ENCODE assay signal across 15 cellular contexts in genomic region chr3:195407511-195408409, GRCh38. TPM values are rescaled to one million over a fixed set of nuclear protein-coding genes. Genes with fewer than 3 reads are reported as not detected.
DNase-seq lines count a peak whose midpoint lies in the region; ATAC-seq, FAIRE-seq and TF ChIP-seq lines count a peak whose summit lies in the region.
"Had no signal": no experiment of that assay in that cellular context is flagged by ENCODE, and none has a peak within 500 bp of the region (broad histone marks: within the 10 kb centered on the region; RNA-seq: fewer than 3 reads in every experiment).

No MANE protein-coding gene starts in this region.

- TF ChIP-seq CTCF in GM10248 (IDR thresholded peaks at IDR 0.05; ENCODE audit: control extremely low read depth, extremely low read depth, low read depth, missing control alignments): no peak
- no peak for TF ChIP-seq CTCF in natural killer cell (IDR thresholded peaks at IDR 0.05)
- no peak for TF ChIP-seq CTCF in progenitor cell of endocrine pancreas (IDR thresholded peaks at IDR 0.05; ENCODE audit: unreplicated experiment)

- peaks cover 16% of the 10 kb centered on the region for H3K9me3 Mint-ChIP-seq in activated CD8-positive, alpha-beta T cell treated with anti-CD3 and anti-CD28 coated beads, Interleukin-2, amount 10 ng/mL, durations not matched to agents 7 days and 5 days (ENCODE audit: insufficient read depth)
- H3K9me3 Mint-ChIP-seq in natural killer cell (peaks cover 0 to 4% of the 10 kb centered on the region in 2 donors), progenitor cell of endocrine pancreas (ENCODE audit: low read depth) (peaks cover 3% of the 10 kb centered on the region)
- H3K9me3 Mint-ChIP-seq: GM23338 had no signal

- CTCF ChIA-PET in GM10248 (lab: Yijun Ruan, JAX): interaction anchor here (0.9 to 1.8 kb wide), 4 partner anchors 11 to 115 kb away, joined by 3 to 4 read pairs (median 3); no protein-coding TSS in a partner anchor
- CTCF ChIA-PET in activated CD8-positive, alpha-beta T cell treated with anti-CD3 and anti-CD28 coated beads, Interleukin-2, amount 10 ng/mL, durations not matched to agents 7 days and 5 days (lab: Charles Lee): interaction anchor here (1.0 to 1.8 kb wide), 4 partner anchors 9 to 399 kb away, joined by 3 to 10 read pairs (median 3); partner anchors contain the start of gene XXYLT1

- peak; percentile 21 for DNase-seq in GM10248 (ENCODE audit: extremely low spot score)
- DNase-seq in GM19239 (ENCODE audit: insufficient read length, low spot score): no peak
- no peak for DNase-seq in activated CD8-positive, alpha-beta T cell treated with anti-CD3 and anti-CD28 coated beads, Interleukin-2, amount 10 ng/mL, durations not matched to agents 7 days and 5 days
- no peak for DNase-seq in natural killer cell
- no peak for DNase-seq in progenitor cell of endocrine pancreas (ENCODE audit: low spot score, unreplicated experiment)
- no peak for DNase-seq in effector CD8-positive, alpha-beta T cell (lab: John Stamatoyannopoulos, UW)
- no peak for DNase-seq in DMS53 (lab: John Stamatoyannopoulos, UW)
- DNase-seq: amniotic stem cell, BE2C, DMS153, NCI-H1930, NCI-H524 treated with DMSO at 0.1 percent for 48 hours, PC-9 had no signal

- intact Hi-C loops in natural killer cell (cut with micrococcal nuclease): no loop called here

- peak overlapping the region; percentile 76 for H3K27ac Mint-ChIP-seq in activated CD8-positive, alpha-beta T cell treated with anti-CD3 and anti-CD28 coated beads, Interleukin-2, amount 10 ng/mL, durations not matched to agents 7 days and 5 days
- H3K27ac Mint-ChIP-seq in natural killer cell (peak overlapping the region; percentile 7 to 22), progenitor cell of endocrine pancreas (no peak overlapping the region)
- H3K27ac Mint-ChIP-seq: GM23338 had no signal

- peaks cover 51% of the 10 kb centered on the region for H3K36me3 Mint-ChIP-seq in activated CD8-positive, alpha-beta T cell treated with anti-CD3 and anti-CD28 coated beads, Interleukin-2, amount 10 ng/mL, durations not matched to agents 7 days and 5 days (ENCODE audit: low read depth)
- peaks cover 5% of the 10 kb centered on the region for H3K36me3 Mint-ChIP-seq in natural killer cell
- H3K36me3 Mint-ChIP-seq in progenitor cell of endocrine pancreas (ENCODE audit: insufficient read depth): peaks cover 15% of the 10 kb centered on the region

- POLR2A ChIA-PET in GM10248 (lab: Yijun Ruan, JAX): interaction anchor here (0.5 kb wide), 1 partner anchor 9 kb away, joined by 4 read pairs; no protein-coding TSS in a partner anchor
- POLR2A ChIA-PET in activated CD8-positive, alpha-beta T cell treated with anti-CD3 and anti-CD28 coated beads, Interleukin-2, amount 10 ng/mL, durations not matched to agents 7 days and 5 days (lab: Charles Lee): interaction anchor here (0.6 to 2.3 kb wide), 2 partner anchors 17 to 35 kb away, joined by 3 to 8 read pairs; partner anchors contain the start of gene ACAP2

- peak; percentile 85 for FAIRE-seq in GM19239 (lab: Jason Lieb, UNC)

- H3K4me3 Mint-ChIP-seq in activated CD8-positive, alpha-beta T cell treated with anti-CD3 and anti-CD28 coated beads, Interleukin-2, amount 10 ng/mL, durations not matched to agents 7 days and 5 days: peak overlapping the region; percentile 59
- H3K4me3 Mint-ChIP-seq in natural killer cell (peak overlapping the region; percentile 2), progenitor cell of endocrine pancreas (ENCODE audit: low read depth) (no peak overlapping the region)
- H3K4me3 Mint-ChIP-seq: central memory CD8-positive, alpha-beta T cell; GM23338 had no signal

- H3K27me3 Mint-ChIP-seq in activated CD8-positive, alpha-beta T cell treated with anti-CD3 and anti-CD28 coated beads, Interleukin-2, amount 10 ng/mL, durations not matched to agents 7 days and 5 days (ENCODE audit: low read depth): no peaks in the 10 kb centered on the region
- H3K27me3 Mint-ChIP-seq in natural killer cell (ENCODE audit: low read depth in 2 of 2) (no peaks in the 10 kb centered on the region), progenitor cell of endocrine pancreas (no peaks in the 10 kb centered on the region)
- H3K27me3 Mint-ChIP-seq: central memory CD8-positive, alpha-beta T cell had no signal

- ATAC-seq in activated CD8-positive, alpha-beta T cell treated with anti-CD3 and anti-CD28 coated beads, Interleukin-2, amount 10 ng/mL, durations not matched to agents 7 days and 5 days: peak; percentile 66
- no peak for ATAC-seq in natural killer cell
- ATAC-seq: GM23338 had no signal

- peaks cover 47% of the 10 kb centered on the region for H3K4me1 Mint-ChIP-seq in activated CD8-positive, alpha-beta T cell treated with anti-CD3 and anti-CD28 coated beads, Interleukin-2, amount 10 ng/mL, durations not matched to agents 7 days and 5 days (ENCODE audit: low read depth)
- H3K4me1 Mint-ChIP-seq in natural killer cell (peaks cover 50 to 53% of the 10 kb centered on the region in 2 donors), progenitor cell of endocrine pancreas (ENCODE audit: low read depth) (no peaks in the 10 kb centered on the region)

RNA-seq across cellular contexts. Expression of gene ACAP2, which starts 35.1 kb away (rescaled TPM):
- total RNA-seq in activated CD8-positive, alpha-beta T cell treated with anti-CD3 and anti-CD28 coated beads, Interleukin-2, amount 10 ng/mL, durations not matched to agents 7 days and 5 days: 10 to 100 TPM; 69.7 to 74.2 TPM
- 100 to 1,000 TPM; 103 to 132 (median 128) TPM for total RNA-seq in natural killer cell
- total RNA-seq in progenitor cell of endocrine pancreas: 33.0 and 34.2 TPM in 2 replicates
